8 cellular contexts compared by ENCODE assay signal in the genomic region with DNA sequence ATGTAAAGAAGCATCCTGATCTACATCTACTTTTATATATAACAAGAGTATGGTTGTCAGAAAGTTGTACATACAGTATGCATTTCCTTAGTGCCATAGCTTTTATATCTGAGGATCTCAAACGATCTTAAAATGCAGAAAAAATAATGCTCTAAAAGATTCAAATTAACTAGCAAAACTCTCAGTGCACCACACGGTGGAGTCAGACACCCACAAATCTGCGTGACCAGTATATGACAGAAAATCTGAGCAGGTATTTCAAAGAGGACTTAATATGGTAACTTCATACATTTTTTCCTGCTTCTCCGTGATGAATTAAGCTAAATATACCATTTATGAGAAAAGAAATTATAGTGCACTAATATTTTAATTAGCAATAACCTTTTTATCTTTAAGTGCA.
A peak's percentile ranks its signal among the peaks of the same experiment; 100 is the strongest.
DNase-seq lines count a peak whose midpoint lies in the region; ATAC-seq and TF ChIP-seq lines count a peak whose summit lies in the region.

No MANE protein-coding gene starts in this region.

- CTCF ChIA-PET in AG04450 (lab: Charles Lee) = interaction anchor here (0.6 to 1.4 kb wide), 5 partner anchors 9 to 1893 kb away, joined by 3 to 5 read pairs (median 4); no protein-coding TSS in a partner anchor

- H3K27ac ChIP-seq in AG04450 (ENCODE audit: low read depth, low read length) (no peak overlapping the region), uterus (no peak overlapping the region)

- no peaks in the 10 kb centered on the region for H3K36me3 ChIP-seq in uterus

- intact Hi-C loops in uterus (cut with DNase I; ENCODE audit: low total_unique reads) = no loop called here

- DNase-seq in AG04450 (ENCODE audit: low read depth, low spot score) (no peak), M059J (ENCODE audit: low read depth) (peak; percentile 8), cardiac fibroblast (ENCODE audit: low read depth in 2 of 2) (peak in 1 of 2 donors; percentile 4), uterus (no peak)

- peak; percentile 61 for ATAC-seq in GM18868 (IDR thresholded peaks at IDR 0.05; ENCODE audit: unreplicated experiment)
- ATAC-seq in HG03571 (IDR thresholded peaks at IDR 0.05; ENCODE audit: unreplicated experiment) = no peak
- ATAC-seq in HG03196 (IDR thresholded peaks at IDR 0.05; ENCODE audit: unreplicated experiment) = no peak
- ATAC-seq in HG03460 (IDR thresholded peaks at IDR 0.05; ENCODE audit: unreplicated experiment) = no peak

- TF ChIP-seq POLR2A in uterus (IDR thresholded peaks at IDR 0.05) = no peak

- H3K4me3 ChIP-seq in AG04450 (ENCODE audit: low read depth, low read length) (no peak overlapping the region), cardiac fibroblast (replicated peaks in 1 of 2; ENCODE audit: low read depth in 2 of 2, low read length in 2 of 2) (no peak overlapping the region), uterus (no peak overlapping the region)

- H3K9me3 ChIP-seq in AG04450 (ENCODE audit: control insufficient read depth, insufficient read depth, low read length) (no peaks in the 10 kb centered on the region), uterus (no peaks in the 10 kb centered on the region)

- POLR2A ChIA-PET in AG04450 (lab: Yijun Ruan, JAX) = no interaction called here

- H3K27me3 ChIP-seq in AG04450 (ENCODE audit: control insufficient read depth, insufficient read depth, low read length) (no peaks in the 10 kb centered on the region), uterus (no peaks in the 10 kb centered on the region)

- no peaks in the 10 kb centered on the region for H3K4me1 ChIP-seq in uterus

- TF ChIP-seq CTCF in AG04450 (IDR thresholded peaks at IDR 0.05; ENCODE audit: low read depth, low read length) (peak; percentile 9; the same call in 1 of the 2 replicates), cardiac fibroblast (IDR thresholded peaks at IDR 0.05; ENCODE audit: low read depth, low read length) (peak; percentile 1), uterus (IDR thresholded peaks at IDR 0.05) (no peak)

Comparison
In these comparisons a context has a peak if more than half of its experiments do, and no peak if none do; other contexts are left out.
1. CTCF ChIP-seq: peak in AG04450 (single experiment) and cardiac fibroblast (single experiment); none in uterus (0 of 4).